ENCODE assay signal across 10 cellular contexts in the genomic region with DNA sequence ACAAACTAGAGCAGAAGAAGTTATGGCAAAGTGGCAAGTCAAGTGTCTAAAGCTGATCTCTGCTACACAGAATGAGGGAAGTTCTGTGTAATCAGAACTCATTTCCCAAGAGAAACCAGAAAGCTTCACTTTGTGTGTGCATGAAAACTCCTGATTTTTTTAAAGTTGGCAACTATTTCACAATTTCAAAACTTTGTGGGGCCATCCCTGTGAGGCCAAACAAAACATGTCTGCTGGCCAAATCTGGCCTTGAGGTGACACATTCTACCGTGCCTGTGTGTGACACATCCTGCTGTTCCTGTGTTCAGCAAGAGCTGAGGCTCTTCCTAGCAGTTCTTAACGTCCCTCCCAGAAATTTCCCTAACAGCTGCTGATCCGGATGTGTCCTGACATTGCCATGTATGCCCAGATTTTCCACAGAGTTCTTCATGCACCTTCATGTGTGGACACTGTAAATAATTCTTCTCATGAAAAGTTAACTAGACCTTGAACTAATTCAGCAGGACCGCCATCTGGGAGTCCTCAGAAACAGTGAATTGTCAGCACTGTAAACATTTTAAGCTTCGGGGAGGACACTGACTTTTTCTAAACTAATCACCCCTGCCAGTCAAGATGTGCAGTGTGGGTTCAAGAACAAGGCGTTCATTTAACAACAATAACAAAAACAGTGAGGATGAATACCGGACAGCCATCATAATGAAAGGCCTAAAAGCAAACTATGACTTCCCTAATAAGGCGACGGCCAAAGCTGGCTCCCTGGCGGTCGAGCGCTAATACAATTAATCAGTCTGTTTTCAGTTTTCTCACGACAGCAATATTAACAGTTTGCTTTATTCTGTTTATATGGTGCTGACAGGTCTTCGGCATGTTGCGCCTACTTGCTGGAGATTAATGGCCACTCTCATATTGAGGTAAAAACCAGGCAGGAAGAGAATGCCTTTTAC.
DNase-seq lines count a peak whose midpoint lies in the region; ATAC-seq and TF ChIP-seq lines count a peak whose summit lies in the region.
"Had no signal": no experiment of that assay in that cellular context is flagged by ENCODE, and none has a peak within 500 bp of the region (broad histone marks: within the 10 kb centered on the region; RNA-seq: fewer than 3 reads in every experiment).

No MANE protein-coding gene starts in this region.

- H3K79me2 ChIP-seq in mammary epithelial cell (ENCODE audit: insufficient read depth, low read length) = no peaks in the 10 kb centered on the region
- no peaks in the 10 kb centered on the region for H3K79me2 ChIP-seq in GM23338 (replicated peaks; ENCODE audit: insufficient read depth)

- peaks cover 6% of the 10 kb centered on the region for H3K27me3 Mint-ChIP-seq in GM23338 (ENCODE audit: insufficient read depth, low read depth, poor library complexity)

- no peak overlapping the region for H3K4me2 ChIP-seq in mammary epithelial cell (ENCODE audit: insufficient read depth, low read depth, low read length)
- H3K4me2 ChIP-seq in GM23338 = no peak overlapping the region
- H3K4me2 ChIP-seq: neural progenitor cell had no signal

- ATAC-seq in HG02840 (IDR thresholded peaks at IDR 0.05; ENCODE audit: low FRiP score, unreplicated experiment) (no peak), GM23338 (no peak)

- no peaks in the 10 kb centered on the region; the same call in 2 of the 3 replicates for H3K9me3 Mint-ChIP-seq in GM23338
- H3K9me3 Mint-ChIP-seq: neural progenitor cell had no signal

- H3K4me3 ChIP-seq in mammary epithelial cell (replicated peaks in 1 of 3; ENCODE audit: insufficient read depth in 1 of 3, low read depth in 2 of 3, low read length in 3 of 3) (no peak overlapping the region), stomach (no peak overlapping the region), GM23338 (no peak overlapping the region)
- H3K4me3 ChIP-seq: neural progenitor cell had no signal

- no peaks in the 10 kb centered on the region for H4K20me1 ChIP-seq in mammary epithelial cell (ENCODE audit: insufficient read depth, low read length)
- H4K20me1 ChIP-seq in GM23338 (replicated peaks; ENCODE audit: insufficient read depth) = no peaks in the 10 kb centered on the region

- H3K36me3 Mint-ChIP-seq in GM23338 (ENCODE audit: low read depth) = no peaks in the 10 kb centered on the region

- H3K27me3 ChIP-seq in mammary epithelial cell (ENCODE audit: insufficient read depth, low read length) (no peaks in the 10 kb centered on the region), layer of hippocampus (ENCODE audit: control insufficient read depth, insufficient read depth, low read length) (no peaks in the 10 kb centered on the region), stomach (no peaks in the 10 kb centered on the region), GM23338 (ENCODE audit: insufficient read depth) (no peaks in the 10 kb centered on the region)
- H3K27me3 ChIP-seq: neural progenitor cell had no signal

- H2AFZ ChIP-seq in mammary epithelial cell (ENCODE audit: low read depth, low read length) (no peak overlapping the region), GM23338 (no peak overlapping the region)
- H2AFZ ChIP-seq: neural progenitor cell had no signal

- TF ChIP-seq EP300 in stomach (IDR thresholded peaks at IDR 0.05) = no peak

- CTCF ChIA-PET in mammary epithelial cell (lab: Charles Lee; ENCODE audit: low non-redundant PET) = no interaction called here

- H3K4me3 Mint-ChIP-seq in GM23338 = no peak overlapping the region
- H3K4me3 Mint-ChIP-seq: neural progenitor cell had no signal

- H3K9me3 ChIP-seq in mammary epithelial cell (replicated peaks; ENCODE audit: insufficient read depth, low read length) = no peaks in the 10 kb centered on the region
- no peaks in the 10 kb centered on the region for H3K9me3 ChIP-seq in stomach

- dilution Hi-C loops in mammary epithelial cell (cut with HindIII; ENCODE audit: low sequenced_read_pairs) = no loop called here

- BruUV-seq in mammary epithelial cell (replicated peaks; lab: Mats Ljungman, UMichigan) = no TSS peak

- in situ Hi-C loops in mammary epithelial cell (cut with MboI; ENCODE audit: low sequenced_read_pairs in 2 of 2) = no loop called here

- H3K27ac ChIP-seq in mammary epithelial cell (ENCODE audit: insufficient read depth, low read depth, low read length) = no peak overlapping the region
- peak overlapping the region; percentile 3 for H3K27ac ChIP-seq in layer of hippocampus (ENCODE audit: low read depth, low read length)
- H3K27ac ChIP-seq in stomach = peak overlapping the region in 4 of 5 donors; percentile 68 to 80 (median 76)
- H3K27ac ChIP-seq in GM23338 (ENCODE audit: low read depth) = no peak overlapping the region
- H3K27ac ChIP-seq: neural progenitor cell had no signal

- H3K9ac ChIP-seq in mammary epithelial cell (ENCODE audit: insufficient read depth, low read length) = no peak overlapping the region
- H3K9ac ChIP-seq: neural progenitor cell had no signal

- 0 out of 2 replicates have a peak, but pooled peaks cover 3% of the 10 kb centered on the region for H3K9me2 ChIP-seq in GM23338 (ENCODE audit: insufficient read depth)

- H3F3A ChIP-seq in GM23338 (replicated peaks; ENCODE audit: low read depth) = no peaks in the 10 kb centered on the region

- no peak overlapping the region for H3K27ac Mint-ChIP-seq in GM23338
- H3K27ac Mint-ChIP-seq: neural progenitor cell had no signal

- no peak for TF ChIP-seq CTCF in mammary epithelial cell (conservative IDR thresholded peaks at IDR 0.05 in 1 of 2, IDR thresholded peaks at IDR 0.05 in 1 of 2; ENCODE audit: extremely low read depth in 1 of 2, insufficient read depth in 1 of 2, low read depth in 1 of 2, low read length in 2 of 2)
- TF ChIP-seq CTCF in stomach (IDR thresholded peaks at IDR 0.05) = no peak
- no peak for TF ChIP-seq CTCF in GM23338 (conservative IDR thresholded peaks at IDR 0.05; ENCODE audit: low read depth in 2 of 2)

- no peaks in the 10 kb centered on the region for H3K36me3 ChIP-seq in mammary epithelial cell (ENCODE audit: insufficient read depth, low read length)
- H3K36me3 ChIP-seq in stomach = peaks cover 0 to 11% (median 5%) of the 10 kb centered on the region in 4 donors
- H3K36me3 ChIP-seq in GM23338 (ENCODE audit: insufficient read depth) = no peaks in the 10 kb centered on the region; the same call in 1 of the 2 replicates
- H3K36me3 ChIP-seq: neural progenitor cell had no signal

- WGBS in mammary epithelial cell (ENCODE audit: low coverage, missing lambda C conversion rate) = 94% methylated on average over 13 of the region's 15 CpGs
- 63 to 72% (median 70%) methylated on average over 15 of the region's 15 CpGs for WGBS in stomach, 5 donors

- TF ChIP-seq POLR2A in stomach (IDR thresholded peaks at IDR 0.05) = no peak

- DNase-seq in HCEC 1CT (peak; percentile 66), mammary epithelial cell (peak; percentile 60), stomach (no peak), NCI-H1105 treated with DMSO at 0.1 percent for 48 hours (lab: John Stamatoyannopoulos, UW) (no peak), GM23338 (ENCODE audit: low spot score) (no peak), NCI-H446 treated with DMSO at 0.1 percent for 48 hours (lab: John Stamatoyannopoulos, UW) (no peak)
- DNase-seq: amniotic stem cell had no signal

- peaks cover 7% of the 10 kb centered on the region for H3K4me1 Mint-ChIP-seq in GM23338
- H3K4me1 Mint-ChIP-seq: neural progenitor cell had no signal

- intact Hi-C loops in mammary epithelial cell (cut with micrococcal nuclease) = no loop called here
- intact Hi-C loops in stomach (cut with DNase I; ENCODE audit: low total_unique reads) = no loop called here

- H3K4me1 ChIP-seq in mammary epithelial cell (ENCODE audit: insufficient read depth, low read length) (no peaks in the 10 kb centered on the region), stomach (peaks cover 0 to 43% (median 24%) of the 10 kb centered on the region in 4 donors), GM23338 (ENCODE audit: insufficient read depth) (0 out of 2 replicates have a peak, but pooled peaks cover 3% of the 10 kb centered on the region)

TF ChIP-seq in GM23338, 12 proteins besides CTCF, POLR2A, EP300 and RAD21 (continues in another document):
- TF ChIP-seq JUNB (IDR thresholded peaks at IDR 0.05; ENCODE audit: unreplicated experiment) = no peak
- no peak for TF ChIP-seq STAT1 (IDR thresholded peaks at IDR 0.05; ENCODE audit: unreplicated experiment)
- no peak for TF ChIP-seq ZNF114 (CRISPR knock-in tag; IDR thresholded peaks at IDR 0.05)
- no peak for TF ChIP-seq EZH2 (IDR thresholded peaks at IDR 0.05; ENCODE audit: low read depth, unreplicated experiment)
- TF ChIP-seq POLR2AphosphoS5 (IDR thresholded peaks at IDR 0.05; ENCODE audit: low read depth) = no peak
- TF ChIP-seq, protein P1, sequence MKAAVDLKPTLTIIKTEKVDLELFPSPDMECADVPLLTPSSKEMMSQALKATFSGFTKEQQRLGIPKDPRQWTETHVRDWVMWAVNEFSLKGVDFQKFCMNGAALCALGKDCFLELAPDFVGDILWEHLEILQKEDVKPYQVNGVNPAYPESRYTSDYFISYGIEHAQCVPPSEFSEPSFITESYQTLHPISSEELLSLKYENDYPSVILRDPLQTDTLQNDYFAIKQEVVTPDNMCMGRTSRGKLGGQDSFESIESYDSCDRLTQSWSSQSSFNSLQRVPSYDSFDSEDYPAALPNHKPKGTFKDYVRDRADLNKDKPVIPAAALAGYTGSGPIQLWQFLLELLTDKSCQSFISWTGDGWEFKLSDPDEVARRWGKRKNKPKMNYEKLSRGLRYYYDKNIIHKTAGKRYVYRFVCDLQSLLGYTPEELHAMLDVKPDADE (IDR thresholded peaks at IDR 0.05) = no peak

Comparison
In these comparisons a context has a peak if more than half of its experiments do, and no peak if none do; other contexts are left out.
1. DNase-seq: peak in HCEC 1CT (single experiment) and mammary epithelial cell (single experiment); none in stomach (single experiment), NCI-H1105 treated with DMSO at 0.1 percent for 48 hours (single experiment), GM23338 (single experiment) and NCI-H446 treated with DMSO at 0.1 percent for 48 hours (single experiment).
2. H3K27ac ChIP-seq: peak in layer of hippocampus (single experiment) and stomach (4 of 5); none in mammary epithelial cell (single experiment) and GM23338 (single experiment).